Comparison of ENCODE assay signal across 19 cellular contexts in genomic region chr17:27153005-27153404, GRCh38.
DNase-seq lines count a peak whose midpoint lies in the region; TF ChIP-seq lines count a peak whose summit lies in the region.
"Had no signal": no experiment of that assay in that cellular context is flagged by ENCODE, and none has a peak within 500 bp of the region (broad histone marks: within the 10 kb centered on the region; RNA-seq: fewer than 3 reads in every experiment).

No MANE protein-coding gene starts in this region.

- no peak for TF ChIP-seq CTCF in GM13976 (IDR thresholded peaks at IDR 0.05; ENCODE audit: borderline replicate concordance, control extremely low read depth, extremely low read depth, insufficient read depth, missing control alignments)
- no peak for TF ChIP-seq CTCF in GM20000 (IDR thresholded peaks at IDR 0.05; ENCODE audit: extremely low read depth, missing control alignments)

- intact Hi-C loops in head of caudate nucleus (cut with DNase I): no loop called here

- DNase-seq in GM13976 (ENCODE audit: low spot score) (peak; percentile 2), amniotic epithelial cell (ENCODE audit: low read depth) (peak; percentile 15), head of caudate nucleus (peak in 30 of 42 donors; percentile 1 to 84 (median 42)), stromal cell of bone marrow (ENCODE audit: low read depth) (peak; percentile 59), RPMI8226 (no peak), GM20000 (ENCODE audit: low spot score) (no peak), HK-2 (ENCODE audit: unreplicated experiment) (no peak)
- DNase-seq: activated CD4-positive, alpha-beta T cell treated with anti-CD3 and anti-CD28 coated beads for 36 hours; activated CD8-positive, alpha-beta memory T cell treated with anti-CD3 and anti-CD28 coated beads, Interleukin-2, amount 10 ng/mL, durations not matched to agents 7 days and 5 days; colonic mucosa; DMS53; foreskin keratinocyte; Karpas-422; mesendoderm; natural killer cell; NCI-H1105 treated with DMSO at 0.1 percent for 48 hours; NCI-H2081 treated with DMSO at 0.1 percent for 48 hours; NCI-H524; stimulated activated CD4-positive, alpha-beta T cell treated with anti-CD3 and anti-CD28 coated beads, Interleukin-1b, Interleukin-23, amount 100 ng/mL, for 48 hours had no signal

- in situ Hi-C loops in GM13976 (cut with MboI; ENCODE audit: low sequenced_read_pairs, unreplicated experiment): no loop called here

Comparison
In these comparisons a context has a peak if more than half of its experiments do, and no peak if none do; other contexts are left out.
1. DNase-seq: peak in GM13976 (single experiment), amniotic epithelial cell (single experiment), head of caudate nucleus (30 of 42) and stromal cell of bone marrow (single experiment); none in RPMI8226 (single experiment), GM20000 (single experiment) and HK-2 (single experiment).